ENCODE assay signal across 10 cellular contexts in genomic region chr19:1210227-1210538, GRCh38. TPM values are rescaled to one million over a fixed set of nuclear protein-coding genes. Genes with fewer than 3 reads are reported as not detected.
DNase-seq lines count a peak whose midpoint lies in the region; ATAC-seq and TF ChIP-seq lines count a peak whose summit lies in the region.
"Had no signal": no experiment of that assay in that cellular context is flagged by ENCODE, and none has a peak within 500 bp of the region (broad histone marks: within the 10 kb centered on the region; RNA-seq: fewer than 3 reads in every experiment).

No MANE protein-coding gene starts in this region.

- peaks cover 29% of the 10 kb centered on the region for H3K36me3 Mint-ChIP-seq in CD4-positive, alpha-beta T cell (ENCODE audit: low read depth)

- H3K27ac Mint-ChIP-seq in CD4-positive, alpha-beta T cell, result no peak overlapping the region
- peak overlapping the region in 1 of 2 donors; percentile 48 for H3K27ac Mint-ChIP-seq in stimulated activated naive CD8-positive, alpha-beta T cell treated with anti-CD3 and anti-CD28 coated beads, Interleukin-15, amount 100 ng/mL, for 72 hours

- POLR2A ChIA-PET in CD4-positive, alpha-beta T cell (lab: Charles Lee), result no interaction called here

- intact Hi-C loops in CD4-positive, alpha-beta T cell (cut with DNase I, micrococcal nuclease), result no loop called here

- no peaks in the 10 kb centered on the region for H3K9me3 Mint-ChIP-seq in CD4-positive, alpha-beta T cell
- no peaks in the 10 kb centered on the region for H3K9me3 Mint-ChIP-seq in stimulated activated naive CD8-positive, alpha-beta T cell treated with anti-CD3 and anti-CD28 coated beads, Interleukin-15, amount 100 ng/mL, for 72 hours
- H3K9me3 Mint-ChIP-seq: CD4-positive, alpha-beta memory T cell had no signal

- DNase-seq in CD4-positive, alpha-beta T cell, result no peak
- DNase-seq in amygdala (lab: John Stamatoyannopoulos, UW), result peak in 44 of 56 donors; percentile 10 to 83 (median 58)
- DNase-seq in middle frontal gyrus (ENCODE audit: extremely low spot score, low spot score), result peak; percentile 20
- no peak for DNase-seq in stimulated activated naive CD8-positive, alpha-beta T cell treated with anti-CD3 and anti-CD28 coated beads, Interleukin-15, amount 100 ng/mL, for 72 hours
- DNase-seq in dedifferentiated amniotic fluid mesenchymal stem cell (ENCODE audit: extremely low spot score), result no peak
- no peak for DNase-seq in NCI-H2196 treated with DMSO at 0.1 percent for 48 hours (lab: John Stamatoyannopoulos, UW; ENCODE audit: unreplicated experiment)
- DNase-seq: amniotic stem cell, NCI-H1105 had no signal

- CTCF ChIA-PET in CD4-positive, alpha-beta T cell (lab: Charles Lee), result no interaction called here

- no peaks in the 10 kb centered on the region for H3K27me3 ChIP-seq in CD4-positive, alpha-beta T cell (ENCODE audit: control insufficient read depth, insufficient read depth, low read length)

- H3K4me3 Mint-ChIP-seq in CD4-positive, alpha-beta T cell, result peak overlapping the region; percentile 68
- H3K4me3 Mint-ChIP-seq in stimulated activated naive CD8-positive, alpha-beta T cell treated with anti-CD3 and anti-CD28 coated beads, Interleukin-15, amount 100 ng/mL, for 72 hours, result no peak overlapping the region

- H3K27ac ChIP-seq in CD4-positive, alpha-beta T cell (ENCODE audit: low read depth, low read length), result no peak overlapping the region

- no peak for TF ChIP-seq CTCF in CD4-positive, alpha-beta T cell (IDR thresholded peaks at IDR 0.05)

- ATAC-seq in CD4-positive, alpha-beta T cell (ENCODE audit: poor library complexity), result no peak
- no peak for ATAC-seq in stimulated activated naive CD8-positive, alpha-beta T cell treated with anti-CD3 and anti-CD28 coated beads, Interleukin-15, amount 100 ng/mL, for 72 hours
- ATAC-seq: activated CD4-positive, CD25-positive, alpha-beta regulatory T cell treated with anti-CD3 and anti-CD28 coated beads, Interleukin-2, amount 50 U/mL, for 24 hours had no signal

- H3K4me1 Mint-ChIP-seq in CD4-positive, alpha-beta T cell (ENCODE audit: low read depth), result peaks cover 35% of the 10 kb centered on the region
- H3K4me1 Mint-ChIP-seq in stimulated activated naive CD8-positive, alpha-beta T cell treated with anti-CD3 and anti-CD28 coated beads, Interleukin-15, amount 100 ng/mL, for 72 hours, result peaks cover 71% of the 10 kb centered on the region

- no peaks in the 10 kb centered on the region for H3K9me3 ChIP-seq in CD4-positive, alpha-beta T cell (ENCODE audit: control insufficient read depth, low read length)

- H3K27me3 Mint-ChIP-seq in CD4-positive, alpha-beta T cell, result no peaks in the 10 kb centered on the region
- H3K27me3 Mint-ChIP-seq in stimulated activated naive CD8-positive, alpha-beta T cell treated with anti-CD3 and anti-CD28 coated beads, Interleukin-15, amount 100 ng/mL, for 72 hours, result no peaks in the 10 kb centered on the region
- H3K27me3 Mint-ChIP-seq: CD4-positive, alpha-beta memory T cell had no signal

RNA-seq across cellular contexts. Expression of gene STK11, which starts 4.6 kb away (rescaled TPM):
- total RNA-seq in CD4-positive, alpha-beta T cell, result 10 to 100 TPM; 49.7 to 53.0 TPM

RNA-seq across cellular contexts. Expression of gene CBARP, which starts 27.6 kb away (rescaled TPM):
- total RNA-seq in CD4-positive, alpha-beta T cell, result under 1 TPM in 1 of 2 experiments, not detected in 1; 0.22 TPM
- total RNA-seq: CD4-positive, alpha-beta memory T cell had no signal

RNA-seq across cellular contexts. Expression of gene ATP5F1D, which starts 31.4 kb away (rescaled TPM):
- total RNA-seq in CD4-positive, alpha-beta T cell, result 10 to 100 TPM; 77.6 to 92.6 TPM

RNA-seq across cellular contexts. Expression of gene SBNO2, which starts 36.1 kb away (rescaled TPM):
- total RNA-seq in CD4-positive, alpha-beta T cell, result 100 to 1,000 TPM; 126 to 137 TPM

RNA-seq across cellular contexts. Expression of gene MIDN, which starts 38.2 kb away (rescaled TPM):
- total RNA-seq in CD4-positive, alpha-beta T cell, result 100 to 1,000 TPM; 214 to 228 TPM

Comparison
In these comparisons a context has a peak if more than half of its experiments do, and no peak if none do; other contexts are left out.
1. DNase-seq: peak in amygdala (44 of 56) and middle frontal gyrus (single experiment); none in CD4-positive, alpha-beta T cell (0 of 10), stimulated activated naive CD8-positive, alpha-beta T cell treated with anti-CD3 and anti-CD28 coated beads, Interleukin-15, amount 100 ng/mL, for 72 hours (0 of 2), dedifferentiated amniotic fluid mesenchymal stem cell (single experiment) and NCI-H2196 treated with DMSO at 0.1 percent for 48 hours (single experiment).